ENCODE assay signal across 19 cellular contexts in the genomic region with DNA sequence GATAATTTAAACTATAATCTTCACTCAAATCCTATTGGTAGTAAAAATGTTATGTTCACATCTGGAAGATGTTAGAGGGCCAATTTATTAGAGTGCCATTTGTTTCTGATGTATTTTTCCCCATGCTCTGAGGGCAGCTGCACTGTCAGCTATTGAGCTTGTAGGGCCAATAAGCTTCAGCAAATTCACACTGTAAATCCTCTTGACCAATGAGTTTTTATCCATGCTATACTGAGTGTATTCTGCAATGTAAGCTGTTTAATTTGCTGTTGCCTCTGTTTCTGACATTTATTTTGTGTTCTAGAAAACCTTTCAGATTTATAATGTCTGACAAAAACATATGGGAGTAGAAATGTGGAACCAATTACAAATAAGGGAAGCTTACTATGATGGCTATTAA.
DNase-seq lines count a peak whose midpoint lies in the region; ATAC-seq, FAIRE-seq and TF ChIP-seq lines count a peak whose summit lies in the region.
"Had no signal": no experiment of that assay in that cellular context is flagged by ENCODE, and none has a peak within 500 bp of the region (broad histone marks: within the 10 kb centered on the region; RNA-seq: fewer than 3 reads in every experiment).

No MANE protein-coding gene starts in this region.

- no peak overlapping the region for H2BK120ac ChIP-seq in mesenchymal stem cell (ENCODE audit: low read depth, low read length)

- no peak for DNase-seq in SK-N-SH
- DNase-seq in ascending aorta (ENCODE audit: low spot score in 2 of 2) = no peak
- DNase-seq in mesenchymal stem cell = no peak
- no peak for DNase-seq in tibial artery
- DNase-seq in Peyer's patch = no peak
- DNase-seq in kidney = no peak
- DNase-seq in Karpas-422 = no peak
- DNase-seq: activated CD4-positive, alpha-beta T cell treated with anti-CD3 and anti-CD28 coated beads for 1 hour; activated naive CD8-positive, alpha-beta T cell treated with anti-CD3 and anti-CD28 coated beads, Interleukin-2, amount 50 U/mL, for 24 hours; esophagus squamous epithelium; left colon; ovary; stimulated activated CD4-positive, alpha-beta T cell treated with anti-CD3 and anti-CD28 coated beads, Interleukin-4, amount 100 ng/mL, for 1 hour; T1000 had no signal

- no peaks in the 10 kb centered on the region for H3K9me3 ChIP-seq in SK-N-SH
- H3K9me3 ChIP-seq in ascending aorta = no peaks in the 10 kb centered on the region
- H3K9me3 ChIP-seq in mesenchymal stem cell (ENCODE audit: control insufficient read depth, low read length) = no peaks in the 10 kb centered on the region
- H3K9me3 ChIP-seq in tibial artery = no peaks in the 10 kb centered on the region
- no peaks in the 10 kb centered on the region for H3K9me3 ChIP-seq in Peyer's patch
- H3K9me3 ChIP-seq in kidney (ENCODE audit: control insufficient read depth in 1 of 2, low read length in 2 of 2) = no peaks in the 10 kb centered on the region
- no peaks in the 10 kb centered on the region for H3K9me3 ChIP-seq in Karpas-422 (ENCODE audit: low read length)
- H3K9me3 ChIP-seq: esophagus squamous epithelium, ovary had no signal

- H3K27me3 ChIP-seq in SK-N-SH (ENCODE audit: insufficient read depth) = no peaks in the 10 kb centered on the region
- no peaks in the 10 kb centered on the region for H3K27me3 ChIP-seq in ascending aorta
- H3K27me3 ChIP-seq in mesenchymal stem cell (ENCODE audit: control insufficient read depth in 1 of 2, insufficient read depth in 1 of 2, low read length in 2 of 2) = no peaks in the 10 kb centered on the region
- H3K27me3 ChIP-seq in tibial artery = no peaks in the 10 kb centered on the region
- no peaks in the 10 kb centered on the region for H3K27me3 ChIP-seq in Peyer's patch
- no peaks in the 10 kb centered on the region for H3K27me3 ChIP-seq in Karpas-422 (ENCODE audit: low read length)
- H3K27me3 ChIP-seq: BLaER1 treated with 17β-estradiol and CSF1 and Interleukin-3, amounts not matched to agents 10 nM and 100 nM; esophagus squamous epithelium; ovary had no signal

- H3K27ac ChIP-seq in SK-N-SH (ENCODE audit: low read depth in 2 of 2, low read length in 1 of 2) (no peak overlapping the region), ascending aorta (peak overlapping the region; percentile 70 to 75), mesenchymal stem cell (ENCODE audit: low read length, poor library complexity, severe bottlenecking) (no peak overlapping the region), tibial artery (peak overlapping the region; percentile 14 to 52), Peyer's patch (peak overlapping the region in 1 of 4 donors; percentile 53), kidney (ENCODE audit: low read depth in 2 of 2, low read length in 2 of 2) (no peak overlapping the region), Karpas-422 (ENCODE audit: low read length) (no peak overlapping the region)
- H3K27ac ChIP-seq: 22Rv1; BLaER1 treated with 17β-estradiol and CSF1 and Interleukin-3, amounts not matched to agents 10 nM and 100 nM; ovary had no signal

- H3K79me2 ChIP-seq in SK-N-SH (ENCODE audit: insufficient read depth) (no peaks in the 10 kb centered on the region), Karpas-422 (ENCODE audit: low read length) (no peaks in the 10 kb centered on the region)

- peaks cover 15% of the 10 kb centered on the region for H3K79me1 ChIP-seq in mesenchymal stem cell (replicated peaks; ENCODE audit: low read length, poor library complexity, severe bottlenecking)

- TF ChIP-seq CTCF in SK-N-SH (IDR thresholded peaks at IDR 0.05) (no peak), ascending aorta (IDR thresholded peaks at IDR 0.05) (no peak), tibial artery (IDR thresholded peaks at IDR 0.05) (no peak), Peyer's patch (IDR thresholded peaks at IDR 0.05) (no peak), kidney (IDR thresholded peaks at IDR 0.05; ENCODE audit: borderline replicate concordance, extremely low read depth, insufficient read depth) (no peak)

- no peak overlapping the region for H2BK12ac ChIP-seq in mesenchymal stem cell (ENCODE audit: low read length in 2 of 2)

- H3K4me3 ChIP-seq in SK-N-SH (ENCODE audit: low read depth in 2 of 2, low read length in 1 of 2) (no peak overlapping the region), ascending aorta (no peak overlapping the region), mesenchymal stem cell (ENCODE audit: insufficient read depth in 1 of 2, low read depth in 1 of 2, low read length in 2 of 2) (peak overlapping the region in 1 of 2 experiments; percentile 9), tibial artery (no peak overlapping the region), Peyer's patch (no peak overlapping the region), kidney (ENCODE audit: low read length in 2 of 2) (no peak overlapping the region), Karpas-422 (ENCODE audit: low read length) (no peak overlapping the region)
- H3K4me3 ChIP-seq: BLaER1 treated with 17β-estradiol and CSF1 and Interleukin-3, amounts not matched to agents 10 nM and 100 nM; esophagus squamous epithelium; ovary had no signal

- H3K9ac ChIP-seq in SK-N-SH (no peak overlapping the region), mesenchymal stem cell (ENCODE audit: low read length) (peak overlapping the region; percentile 90), kidney (ENCODE audit: low read length in 2 of 2) (no peak overlapping the region), Karpas-422 (ENCODE audit: low read length) (no peak overlapping the region)
- H3K9ac ChIP-seq: BLaER1 treated with 17β-estradiol and CSF1 and Interleukin-3, amounts not matched to agents 10 nM and 100 nM had no signal

- H2AFZ ChIP-seq in SK-N-SH (ENCODE audit: low read depth) (no peak overlapping the region), mesenchymal stem cell (ENCODE audit: low read depth, low read length) (no peak overlapping the region), Karpas-422 (ENCODE audit: low read length) (no peak overlapping the region)

- H2BK15ac ChIP-seq in mesenchymal stem cell (ENCODE audit: low read depth, poor library complexity, severe bottlenecking) = no peak overlapping the region

- peaks cover 3% of the 10 kb centered on the region for H3F3A ChIP-seq in SK-N-SH (replicated peaks; ENCODE audit: insufficient read depth)

- H4K91ac ChIP-seq in mesenchymal stem cell (ENCODE audit: low read length) = no peak overlapping the region

- H3K23ac ChIP-seq in mesenchymal stem cell (ENCODE audit: low read length in 2 of 2) = no peak overlapping the region

- no peak for TF ChIP-seq RAD21 in SK-N-SH (IDR thresholded peaks at IDR 0.05; ENCODE audit: low read length)

- intact Hi-C loops in ascending aorta (cut with DNase I) = loop anchor here (2.0 to 10.0 kb wide), 3 partner anchors 62 to 936 kb away; a partner anchor contains a TSS
- intact Hi-C loops in tibial artery (cut with DNase I; ENCODE audit: low total_unique reads) = no loop called here
- intact Hi-C loops in kidney (cut with DNase I) = no loop called here

- no peak for FAIRE-seq in kidney (lab: Jason Lieb, UNC)
- FAIRE-seq: D721Med had no signal

- no peak overlapping the region for H2BK5ac ChIP-seq in mesenchymal stem cell (ENCODE audit: low read depth, low read length, poor library complexity, severe bottlenecking)

- no peak overlapping the region for H3K14ac ChIP-seq in mesenchymal stem cell (ENCODE audit: low read length in 2 of 2)

- ATAC-seq in SK-N-SH treated with all-trans-retinoic acid at 6 μM for 48 hours = peak; percentile 76
- ATAC-seq: activated naive CD8-positive, alpha-beta T cell treated with anti-CD3 and anti-CD28 coated beads, Interleukin-2, amount 50 U/mL, for 24 hours; activated T-helper 17 cell treated with anti-CD3 and anti-CD28 coated beads, Interleukin-2, amount 50 U/mL, for 72 hours; left colon had no signal

- H4K20me1 ChIP-seq in SK-N-SH (ENCODE audit: insufficient read depth) (no peaks in the 10 kb centered on the region), Karpas-422 (ENCODE audit: insufficient read depth, low read depth, low read length) (no peaks in the 10 kb centered on the region)
- H4K20me1 ChIP-seq: BLaER1 treated with 17β-estradiol and CSF1 and Interleukin-3, amounts not matched to agents 10 nM and 100 nM had no signal

- H3K4me2 ChIP-seq in SK-N-SH = no peak overlapping the region
- no peak overlapping the region for H3K4me2 ChIP-seq in mesenchymal stem cell (ENCODE audit: low read length, poor library complexity, severe bottlenecking)
- no peak overlapping the region for H3K4me2 ChIP-seq in Karpas-422 (ENCODE audit: low read depth, low read length, poor library complexity, severe bottlenecking)

- H3K4ac ChIP-seq in mesenchymal stem cell (ENCODE audit: low read depth in 1 of 2, low read length in 2 of 2) = no peak overlapping the region

- H3K4me1 ChIP-seq in SK-N-SH (ENCODE audit: control insufficient read depth in 1 of 2, insufficient read depth in 2 of 2, low read depth in 1 of 2, low read length in 1 of 2) (no peaks in the 10 kb centered on the region; a peak in 2 of 4 replicates), ascending aorta (peaks cover 0 to 11% of the 10 kb centered on the region in 2 donors), mesenchymal stem cell (ENCODE audit: control insufficient read depth, insufficient read depth, low read depth, low read length) (no peaks in the 10 kb centered on the region), tibial artery (peaks cover 0 to 20% (median 10%) of the 10 kb centered on the region in 4 donors), Peyer's patch (no peaks in the 10 kb centered on the region), kidney (ENCODE audit: control insufficient read depth in 1 of 2, insufficient read depth in 1 of 2, low read depth in 1 of 2, low read length in 2 of 2) (peaks cover 0 to 5% of the 10 kb centered on the region in 2 donors), Karpas-422 (ENCODE audit: low read length) (no peaks in the 10 kb centered on the region)

- TF ChIP-seq POLR2A in Peyer's patch (IDR thresholded peaks at IDR 0.05) = no peak

- POLR2A ChIA-PET in SK-N-SH (lab: Yijun Ruan, JAX) = no interaction called here

- no peak overlapping the region for H3K18ac ChIP-seq in mesenchymal stem cell (ENCODE audit: low read depth in 1 of 2, low read length in 2 of 2)

- TF ChIP-seq EP300 in SK-N-SH (IDR thresholded peaks at IDR 0.05; ENCODE audit: borderline replicate concordance in 1 of 2, low read depth in 1 of 2, low read length in 1 of 2) = no peak

- H4K8ac ChIP-seq in mesenchymal stem cell (ENCODE audit: low read length) = no peak overlapping the region

- H3K36me3 ChIP-seq in SK-N-SH (replicated peaks in 1 of 2; ENCODE audit: control insufficient read depth in 1 of 2, insufficient read depth in 2 of 2, low read length in 1 of 2) (no peaks in the 10 kb centered on the region), ascending aorta (no peaks in the 10 kb centered on the region), mesenchymal stem cell (ENCODE audit: control insufficient read depth in 1 of 2, insufficient read depth in 2 of 2, low read depth in 1 of 2, low read length in 2 of 2) (no peaks in the 10 kb centered on the region), tibial artery (no peaks in the 10 kb centered on the region), Peyer's patch (no peaks in the 10 kb centered on the region), kidney (ENCODE audit: control insufficient read depth in 1 of 2, insufficient read depth in 2 of 2, low read length in 2 of 2) (no peaks in the 10 kb centered on the region), Karpas-422 (ENCODE audit: insufficient read depth, low read length) (no peaks in the 10 kb centered on the region)
- H3K36me3 ChIP-seq: BLaER1 treated with 17β-estradiol and CSF1 and Interleukin-3, amounts not matched to agents 10 nM and 100 nM; esophagus squamous epithelium; ovary had no signal

- H2AK5ac ChIP-seq in mesenchymal stem cell (ENCODE audit: low read length, severe bottlenecking) = no peak overlapping the region

- no peaks in the 10 kb centered on the region for H3K9me2 ChIP-seq in SK-N-SH
- H3K9me2 ChIP-seq in Karpas-422 (replicated peaks; ENCODE audit: insufficient read depth, low read length) = no peaks in the 10 kb centered on the region

- CTCF ChIA-PET in SK-N-SH (lab: Yijun Ruan, JAX) = interaction anchor here (0.9 to 2.9 kb wide), 5 partner anchors 11 to 161 kb away, joined by 3 to 57 read pairs (median 5); no protein-coding TSS in a partner anchor

Comparison
In these comparisons a context has a peak if more than half of its experiments do, and no peak if none do; other contexts are left out.
1. H3K27ac ChIP-seq: peak in ascending aorta (2 of 2) and tibial artery (2 of 2); none in SK-N-SH (0 of 2), mesenchymal stem cell (single experiment), kidney (0 of 2) and Karpas-422 (single experiment).